ENCODE assay signal across 22 cellular contexts in genomic region chr2:176679306-176679705, GRCh38.
DNase-seq lines count a peak whose midpoint lies in the region; ATAC-seq and TF ChIP-seq lines count a peak whose summit lies in the region.
"Had no signal": no experiment of that assay in that cellular context is flagged by ENCODE, and none has a peak within 500 bp of the region (broad histone marks: within the 10 kb centered on the region; RNA-seq: fewer than 3 reads in every experiment).

No MANE protein-coding gene starts in this region.

- H2AFZ ChIP-seq in Karpas-422 (ENCODE audit: low read length): 0 out of 2 replicates have a peak overlapping the region, but pooled peaks have one; percentile 41

- H3K4me2 ChIP-seq in Karpas-422 (ENCODE audit: low read depth, low read length, poor library complexity, severe bottlenecking): peak overlapping the region; percentile 17

- in situ Hi-C loops in astrocyte of the spinal cord (cut with HindIII; ENCODE audit: low sequenced_read_pairs): no loop called here

- peak overlapping the region; percentile 100 for H3K27ac ChIP-seq in Karpas-422 (ENCODE audit: low read length)

- H3K4me1 ChIP-seq in Karpas-422 (ENCODE audit: low read length): peaks cover 95% of the 10 kb centered on the region

- no peaks in the 10 kb centered on the region for H3K27me3 ChIP-seq in GM06990 (replicated peaks; ENCODE audit: control insufficient read depth, insufficient read depth, low read length)
- H3K27me3 ChIP-seq in Karpas-422 (ENCODE audit: low read length): no peaks in the 10 kb centered on the region

- H3K4me3 ChIP-seq in GM06990 (replicated peaks; ENCODE audit: low read depth, low read length) (no peak overlapping the region), Karpas-422 (ENCODE audit: low read length) (no peak overlapping the region), astrocyte of the spinal cord (ENCODE audit: low read depth, low read length) (no peak overlapping the region)

- no peaks in the 10 kb centered on the region for H3K9me3 ChIP-seq in Karpas-422 (ENCODE audit: low read length)

- TF ChIP-seq CTCF in GM06990 (IDR thresholded peaks at IDR 0.05; ENCODE audit: insufficient read depth, low read length, poor library complexity, severe bottlenecking) (peak; percentile 8), astrocyte of the spinal cord (IDR thresholded peaks at IDR 0.05; ENCODE audit: low read depth, low read length) (peak; percentile 3)

- H3K9ac ChIP-seq in Karpas-422 (ENCODE audit: low read length): peak overlapping the region; percentile 31; the same call in 1 of the 2 replicates

- H4K20me1 ChIP-seq in Karpas-422 (ENCODE audit: insufficient read depth, low read depth, low read length): no peaks in the 10 kb centered on the region

- no peak for ATAC-seq in HG02970 (IDR thresholded peaks at IDR 0.05; ENCODE audit: low FRiP score, unreplicated experiment)
- ATAC-seq: PC-3, SK-N-SH treated with all-trans-retinoic acid at 6 μM for 48 hours, T-cell had no signal

- no peaks in the 10 kb centered on the region for H3K9me2 ChIP-seq in Karpas-422 (replicated peaks; ENCODE audit: insufficient read depth, low read length)

- DNase-seq in GM06990 (ENCODE audit: extremely low read depth, insufficient read length): no peak
- peak; percentile 73 for DNase-seq in Karpas-422
- DNase-seq in astrocyte of the spinal cord (ENCODE audit: low read depth, low spot score): no peak
- peak; percentile 13 for DNase-seq in renal cortical epithelial cell (ENCODE audit: low read depth)
- no peak for DNase-seq in NCI-H526 (lab: John Stamatoyannopoulos, UW)
- DNase-seq in HPDE6-E6E7 (ENCODE audit: extremely low spot score): no peak
- DNase-seq: ACHN, C1 segment of cervical spinal cord, DMS153, EL, H9, NCI-H1105 treated with DMSO at 0.1 percent for 48 hours, NCI-H1694, NCI-H2107, NCI-H510A, NCI-H774, PC-3, RPMI8226, SHP77 treated with DMSO at 0.1 percent for 48 hours, T-cell had no signal

- no peaks in the 10 kb centered on the region for H3K79me2 ChIP-seq in Karpas-422 (ENCODE audit: low read length)

- H3K36me3 ChIP-seq in GM06990 (ENCODE audit: control insufficient read depth, insufficient read depth, low read length): no peaks in the 10 kb centered on the region
- H3K36me3 ChIP-seq in Karpas-422 (ENCODE audit: insufficient read depth, low read length): no peaks in the 10 kb centered on the region

Comparison
In these comparisons a context has a peak if more than half of its experiments do, and no peak if none do; other contexts are left out.
1. DNase-seq: peak in Karpas-422 (single experiment) and renal cortical epithelial cell (single experiment); none in GM06990 (single experiment), astrocyte of the spinal cord (single experiment), NCI-H526 (0 of 2) and HPDE6-E6E7 (single experiment).